13 cellular contexts compared by ENCODE assay signal in the genomic region with DNA sequence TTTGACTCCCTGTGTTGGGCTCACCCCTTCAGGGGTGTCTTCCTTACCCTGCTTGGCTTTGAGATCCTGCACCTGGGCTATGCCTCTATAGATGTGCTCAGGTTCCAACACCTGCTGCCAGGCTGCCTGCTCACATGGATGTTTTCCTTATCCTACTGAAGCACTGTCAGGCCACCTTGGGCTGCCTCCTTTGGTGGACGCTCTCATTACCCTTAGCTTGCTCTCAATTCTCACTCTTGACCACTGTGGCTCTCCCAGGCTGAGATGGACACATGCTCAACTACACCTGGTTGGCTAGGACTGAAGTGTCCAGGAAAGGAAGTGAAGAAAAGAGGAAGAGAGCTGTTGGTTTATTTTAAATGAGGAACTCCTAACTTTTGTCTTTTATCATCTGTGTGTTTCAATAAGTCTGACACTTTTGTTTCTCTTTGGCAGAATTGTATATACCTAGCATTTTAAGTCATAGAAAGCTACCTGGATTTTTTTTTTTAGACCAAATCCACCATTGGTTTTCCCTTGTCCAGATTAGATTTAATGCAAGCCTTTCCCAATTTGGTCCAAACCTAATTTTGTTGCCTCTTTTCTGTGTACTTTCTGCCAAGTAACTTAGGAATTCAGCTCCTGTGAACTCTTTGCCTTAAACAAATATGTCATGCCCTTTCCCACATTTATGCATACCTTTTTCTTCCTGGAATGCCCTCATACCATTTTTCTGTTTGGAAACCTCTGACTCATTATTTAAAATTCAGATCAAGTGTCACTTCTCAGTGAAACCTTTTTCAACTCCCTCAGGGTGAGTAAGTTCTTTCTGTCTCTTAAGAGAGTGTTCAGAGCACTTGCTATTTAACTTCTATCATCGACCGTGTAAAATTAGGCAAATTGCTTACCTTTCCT.
DNase-seq lines count a peak whose midpoint lies in the region; TF ChIP-seq lines count a peak whose summit lies in the region.
"Had no signal": no experiment of that assay in that cellular context is flagged by ENCODE, and none has a peak within 500 bp of the region (broad histone marks: within the 10 kb centered on the region; RNA-seq: fewer than 3 reads in every experiment).

No MANE protein-coding gene starts in this region.

- intact Hi-C loops in A673 (cut with micrococcal nuclease; ENCODE audit: unreplicated experiment) = no loop called here
- intact Hi-C loops in tibial artery (cut with DNase I; ENCODE audit: low total_unique reads) = no loop called here

- no peaks in the 10 kb centered on the region for H3K36me3 ChIP-seq in hepatocyte (replicated peaks; ENCODE audit: insufficient read depth, low read depth)
- no peaks in the 10 kb centered on the region for H3K36me3 ChIP-seq in A673 (ENCODE audit: insufficient read depth, low read length, poor library complexity, severe bottlenecking)
- H3K36me3 ChIP-seq in WERI-Rb-1 = no peaks in the 10 kb centered on the region
- H3K36me3 ChIP-seq in tibial artery = no peaks in the 10 kb centered on the region

- no TSS peak for BruUV-seq in A673 (replicated peaks; lab: Mats Ljungman, UMichigan)

- TF ChIP-seq CTCF in hepatocyte (IDR thresholded peaks at IDR 0.05; ENCODE audit: poor library complexity) = no peak
- TF ChIP-seq CTCF in A673 (conservative IDR thresholded peaks at IDR 0.05; ENCODE audit: low read depth, low read length) = no peak
- no peak for TF ChIP-seq CTCF in WERI-Rb-1 (IDR thresholded peaks at IDR 0.05; ENCODE audit: low read depth, low read length)
- TF ChIP-seq CTCF in tibial artery (IDR thresholded peaks at IDR 0.05) = no peak

- DNase-seq in A172 (ENCODE audit: low spot score) (peak; percentile 4), HCEC 1CT (peak; percentile 30), SKM-1 (lab: John Stamatoyannopoulos, UW; ENCODE audit: unreplicated experiment) (peak; percentile 26), hepatocyte (ENCODE audit: low spot score) (peak; percentile 12), A673 (ENCODE audit: low spot score) (no peak), WERI-Rb-1 (no peak), tibial artery (no peak), NCI-H748 (lab: John Stamatoyannopoulos, UW; ENCODE audit: unreplicated experiment) (no peak)
- DNase-seq: activated T-cell treated with anti-CD3 and anti-CD28 coated beads for 4 hours, AML-193, glutamatergic neuron, NCI-H510A treated with DMSO at 0.1 percent for 48 hours, small intestine had no signal

- no peaks in the 10 kb centered on the region for H3K79me2 ChIP-seq in hepatocyte

- POLR2A ChIA-PET in A673 (lab: Charles Lee; ENCODE audit: low non-redundant PET) = no interaction called here

- H3K9me3 ChIP-seq in hepatocyte (ENCODE audit: low read depth) = no peaks in the 10 kb centered on the region
- H3K9me3 ChIP-seq in A673 (ENCODE audit: low read depth, low read length, poor library complexity, severe bottlenecking) = no peaks in the 10 kb centered on the region
- no peaks in the 10 kb centered on the region for H3K9me3 ChIP-seq in WERI-Rb-1 (ENCODE audit: severe bottlenecking)
- H3K9me3 ChIP-seq in tibial artery = no peaks in the 10 kb centered on the region

- no peaks in the 10 kb centered on the region for H3K9me2 ChIP-seq in hepatocyte (replicated peaks; ENCODE audit: insufficient read depth)

- H3K4me2 ChIP-seq in hepatocyte = peak overlapping the region; percentile 66

- H3K27me3 ChIP-seq in hepatocyte (no peaks in the 10 kb centered on the region), A673 (replicated peaks; ENCODE audit: insufficient read depth, low read depth, low read length, poor library complexity) (no peaks in the 10 kb centered on the region), WERI-Rb-1 (ENCODE audit: insufficient read depth, low read depth, severe bottlenecking) (no peaks in the 10 kb centered on the region), tibial artery (no peaks in the 10 kb centered on the region)

- 48% methylated on average over 3 of the region's 3 CpGs for WGBS in hepatocyte (ENCODE audit: low lambda C conversion rate, missing lambda C conversion rate)

- H3K4me3 ChIP-seq in hepatocyte (no peak overlapping the region), A673 (ENCODE audit: low read depth, low read length, poor library complexity, severe bottlenecking) (no peak overlapping the region), WERI-Rb-1 (ENCODE audit: low read depth, low read length) (no peak overlapping the region), tibial artery (no peak overlapping the region)

- no peaks in the 10 kb centered on the region for H4K20me1 ChIP-seq in hepatocyte (ENCODE audit: insufficient read depth, poor library complexity, severe bottlenecking)

- no peak overlapping the region for H2AFZ ChIP-seq in hepatocyte

- CTCF ChIA-PET in A673 (lab: Charles Lee) = no interaction called here

- peaks cover 18% of the 10 kb centered on the region for H3K4me1 ChIP-seq in hepatocyte (ENCODE audit: insufficient read depth)
- H3K4me1 ChIP-seq in A673 (ENCODE audit: insufficient read depth, low read length, poor library complexity, severe bottlenecking) = no peaks in the 10 kb centered on the region
- H3K4me1 ChIP-seq in tibial artery = no peaks in the 10 kb centered on the region

- H3K27ac ChIP-seq in hepatocyte (peak overlapping the region; percentile 74), A673 (ENCODE audit: low read depth, low read length, poor library complexity, severe bottlenecking) (no peak overlapping the region), WERI-Rb-1 (no peak overlapping the region), tibial artery (no peak overlapping the region)

Comparison
In these comparisons a context has a peak if more than half of its experiments do, and no peak if none do; other contexts are left out.
1. DNase-seq: peak in A172 (single experiment), HCEC 1CT (single experiment), SKM-1 (single experiment) and hepatocyte (single experiment); none in A673 (single experiment), WERI-Rb-1 (single experiment), tibial artery (0 of 2) and NCI-H748 (single experiment).